In the genomic region with DNA sequence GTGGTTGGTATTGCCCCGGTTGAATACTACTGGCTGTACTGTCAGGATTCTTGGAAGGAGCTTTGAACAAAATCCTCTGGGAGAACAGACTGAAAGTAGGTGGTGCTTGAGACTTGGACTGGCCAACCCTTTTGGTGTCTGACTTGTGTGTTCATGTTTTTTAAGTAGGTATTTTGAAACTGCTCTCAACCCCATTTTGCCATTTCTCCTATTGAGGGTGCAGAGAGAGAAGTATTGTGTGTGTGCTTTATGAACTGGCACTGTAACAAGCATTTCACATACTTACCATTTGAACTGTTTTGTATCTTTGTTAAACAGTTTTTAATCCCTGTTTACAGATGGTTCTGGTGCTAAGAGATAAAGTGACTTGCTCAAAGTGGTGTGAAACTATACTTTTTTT, we compare ENCODE assay signal across 1 cellular context.
TF ChIP-seq lines count a peak whose summit lies in the region.

No MANE protein-coding gene starts in this region.

TF ChIP-seq in K562, 482 proteins besides CTCF, POLR2A, EP300 and RAD21 (continued from another document and continues in another):
- TF ChIP-seq, protein P1, sequence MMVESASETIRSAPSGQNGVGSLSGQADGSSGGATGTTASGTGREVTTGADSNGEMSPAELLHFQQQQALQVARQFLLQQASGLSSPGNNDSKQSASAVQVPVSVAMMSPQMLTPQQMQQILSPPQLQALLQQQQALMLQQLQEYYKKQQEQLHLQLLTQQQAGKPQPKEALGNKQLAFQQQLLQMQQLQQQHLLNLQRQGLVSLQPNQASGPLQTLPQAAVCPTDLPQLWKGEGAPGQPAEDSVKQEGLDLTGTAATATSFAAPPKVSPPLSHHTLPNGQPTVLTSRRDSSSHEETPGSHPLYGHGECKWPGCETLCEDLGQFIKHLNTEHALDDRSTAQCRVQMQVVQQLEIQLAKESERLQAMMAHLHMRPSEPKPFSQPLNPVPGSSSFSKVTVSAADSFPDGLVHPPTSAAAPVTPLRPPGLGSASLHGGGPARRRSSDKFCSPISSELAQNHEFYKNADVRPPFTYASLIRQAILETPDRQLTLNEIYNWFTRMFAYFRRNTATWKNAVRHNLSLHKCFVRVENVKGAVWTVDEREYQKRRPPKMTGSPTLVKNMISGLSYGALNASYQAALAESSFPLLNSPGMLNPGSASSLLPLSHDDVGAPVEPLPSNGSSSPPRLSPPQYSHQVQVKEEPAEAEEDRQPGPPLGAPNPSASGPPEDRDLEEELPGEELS (CRISPR knock-in tag; IDR thresholded peaks at IDR 0.05; ENCODE audit: borderline replicate concordance) = no peak
- TF ChIP-seq FOSL1 (tag; conservative IDR thresholded peaks at IDR 0.05) = no peak; the same call in 1 of the 2 replicates
- TF ChIP-seq, protein P2, sequence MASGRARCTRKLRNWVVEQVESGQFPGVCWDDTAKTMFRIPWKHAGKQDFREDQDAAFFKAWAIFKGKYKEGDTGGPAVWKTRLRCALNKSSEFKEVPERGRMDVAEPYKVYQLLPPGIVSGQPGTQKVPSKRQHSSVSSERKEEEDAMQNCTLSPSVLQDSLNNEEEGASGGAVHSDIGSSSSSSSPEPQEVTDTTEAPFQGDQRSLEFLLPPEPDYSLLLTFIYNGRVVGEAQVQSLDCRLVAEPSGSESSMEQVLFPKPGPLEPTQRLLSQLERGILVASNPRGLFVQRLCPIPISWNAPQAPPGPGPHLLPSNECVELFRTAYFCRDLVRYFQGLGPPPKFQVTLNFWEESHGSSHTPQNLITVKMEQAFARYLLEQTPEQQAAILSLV (tag; IDR thresholded peaks at IDR 0.05) = no peak
- TF ChIP-seq HDAC6 (IDR thresholded peaks at IDR 0.05; ENCODE audit: low read depth, low read length) = no peak
- no peak for TF ChIP-seq E2F3 (CRISPR knock-in tag; IDR thresholded peaks at IDR 0.05)
- no peak for TF ChIP-seq MBD2 (IDR thresholded peaks at IDR 0.05; ENCODE audit: borderline replicate concordance, low read depth)
- no peak for TF ChIP-seq TBP (optimal IDR thresholded peaks at IDR 0.05; ENCODE audit: low read depth, low read length)
- TF ChIP-seq, protein P3, sequence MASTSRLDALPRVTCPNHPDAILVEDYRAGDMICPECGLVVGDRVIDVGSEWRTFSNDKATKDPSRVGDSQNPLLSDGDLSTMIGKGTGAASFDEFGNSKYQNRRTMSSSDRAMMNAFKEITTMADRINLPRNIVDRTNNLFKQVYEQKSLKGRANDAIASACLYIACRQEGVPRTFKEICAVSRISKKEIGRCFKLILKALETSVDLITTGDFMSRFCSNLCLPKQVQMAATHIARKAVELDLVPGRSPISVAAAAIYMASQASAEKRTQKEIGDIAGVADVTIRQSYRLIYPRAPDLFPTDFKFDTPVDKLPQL (IDR thresholded peaks at IDR 0.05; ENCODE audit: extremely low read depth, insufficient read length) = no peak
- no peak for TF ChIP-seq NUFIP1 (IDR thresholded peaks at IDR 0.05; ENCODE audit: partially characterized antibody)
- no peak for TF ChIP-seq EHMT2 (IDR thresholded peaks at IDR 0.05)
- TF ChIP-seq, protein P4, sequence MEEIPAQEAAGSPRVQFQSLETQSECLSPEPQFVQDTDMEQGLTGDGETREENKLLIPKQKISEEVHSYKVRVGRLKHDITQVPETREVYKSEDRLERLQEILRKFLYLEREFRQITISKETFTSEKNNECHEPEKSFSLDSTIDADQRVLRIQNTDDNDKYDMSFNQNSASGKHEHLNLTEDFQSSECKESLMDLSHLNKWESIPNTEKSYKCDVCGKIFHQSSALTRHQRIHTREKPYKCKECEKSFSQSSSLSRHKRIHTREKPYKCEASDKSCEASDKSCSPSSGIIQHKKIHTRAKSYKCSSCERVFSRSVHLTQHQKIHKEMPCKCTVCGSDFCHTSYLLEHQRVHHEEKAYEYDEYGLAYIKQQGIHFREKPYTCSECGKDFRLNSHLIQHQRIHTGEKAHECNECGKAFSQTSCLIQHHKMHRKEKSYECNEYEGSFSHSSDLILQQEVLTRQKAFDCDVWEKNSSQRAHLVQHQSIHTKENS (CRISPR knock-in tag; IDR thresholded peaks at IDR 0.05) = no peak
- no peak for TF ChIP-seq SMAD3 (CRISPR knock-in tag; conservative IDR thresholded peaks at IDR 0.05)
- no peak for TF ChIP-seq EZH2 (IDR thresholded peaks at IDR 0.05; ENCODE audit: borderline replicate concordance, low read depth, low read length)
- TF ChIP-seq, protein P5, sequence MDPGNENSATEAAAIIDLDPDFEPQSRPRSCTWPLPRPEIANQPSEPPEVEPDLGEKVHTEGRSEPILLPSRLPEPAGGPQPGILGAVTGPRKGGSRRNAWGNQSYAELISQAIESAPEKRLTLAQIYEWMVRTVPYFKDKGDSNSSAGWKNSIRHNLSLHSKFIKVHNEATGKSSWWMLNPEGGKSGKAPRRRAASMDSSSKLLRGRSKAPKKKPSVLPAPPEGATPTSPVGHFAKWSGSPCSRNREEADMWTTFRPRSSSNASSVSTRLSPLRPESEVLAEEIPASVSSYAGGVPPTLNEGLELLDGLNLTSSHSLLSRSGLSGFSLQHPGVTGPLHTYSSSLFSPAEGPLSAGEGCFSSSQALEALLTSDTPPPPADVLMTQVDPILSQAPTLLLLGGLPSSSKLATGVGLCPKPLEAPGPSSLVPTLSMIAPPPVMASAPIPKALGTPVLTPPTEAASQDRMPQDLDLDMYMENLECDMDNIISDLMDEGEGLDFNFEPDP (CRISPR knock-in tag; IDR thresholded peaks at IDR 0.05) = no peak
- TF ChIP-seq, protein P6, sequence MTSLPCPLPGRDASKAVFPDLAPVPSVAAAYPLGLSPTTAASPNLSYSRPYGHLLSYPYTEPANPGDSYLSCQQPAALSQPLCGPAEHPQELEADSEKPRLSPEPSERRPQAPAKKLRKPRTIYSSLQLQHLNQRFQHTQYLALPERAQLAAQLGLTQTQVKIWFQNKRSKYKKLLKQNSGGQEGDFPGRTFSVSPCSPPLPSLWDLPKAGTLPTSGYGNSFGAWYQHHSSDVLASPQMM (CRISPR knock-in tag; IDR thresholded peaks at IDR 0.05) = no peak
- TF ChIP-seq ZBTB8A (IDR thresholded peaks at IDR 0.05; ENCODE audit: partially characterized antibody) = no peak
- no peak for TF ChIP-seq IFI16 (CRISPR knock-in tag; IDR thresholded peaks at IDR 0.05)
- no peak for TF ChIP-seq YBX1 (IDR thresholded peaks at IDR 0.05)
- no peak for TF ChIP-seq TAF9B (IDR thresholded peaks at IDR 0.05; ENCODE audit: partially characterized antibody)
- TF ChIP-seq TEAD1 (CRISPR knock-in tag; IDR thresholded peaks at IDR 0.05) = no peak
- no peak for TF ChIP-seq POLR3G (IDR thresholded peaks at IDR 0.05; ENCODE audit: extremely low read depth, insufficient read length, insufficient replicate concordance)
- TF ChIP-seq ELF2 (CRISPR knock-in tag; IDR thresholded peaks at IDR 0.05) = no peak
- no peak for TF ChIP-seq RBFOX2 (IDR thresholded peaks at IDR 0.05; ENCODE audit: low read depth, low read length)
- TF ChIP-seq, protein P7, sequence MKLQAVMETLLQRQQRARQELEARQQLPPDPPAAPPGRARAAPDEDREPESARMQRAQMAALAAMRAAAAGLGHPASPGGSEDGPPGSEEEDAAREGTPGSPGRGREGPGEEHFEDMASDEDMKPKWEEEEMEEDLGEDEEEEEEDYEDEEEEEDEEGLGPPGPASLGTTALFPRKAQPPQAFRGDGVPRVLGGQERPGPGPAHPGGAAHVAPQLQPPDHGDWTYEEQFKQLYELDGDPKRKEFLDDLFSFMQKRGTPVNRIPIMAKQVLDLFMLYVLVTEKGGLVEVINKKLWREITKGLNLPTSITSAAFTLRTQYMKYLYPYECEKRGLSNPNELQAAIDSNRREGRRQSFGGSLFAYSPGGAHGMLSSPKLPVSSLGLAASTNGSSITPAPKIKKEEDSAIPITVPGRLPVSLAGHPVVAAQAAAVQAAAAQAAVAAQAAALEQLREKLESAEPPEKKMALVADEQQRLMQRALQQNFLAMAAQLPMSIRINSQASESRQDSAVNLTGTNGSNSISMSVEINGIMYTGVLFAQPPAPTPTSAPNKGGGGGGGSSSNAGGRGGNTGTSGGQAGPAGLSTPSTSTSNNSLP (IDR thresholded peaks at IDR 0.05; ENCODE audit: borderline replicate concordance, low read depth, low read length) = 0 out of 2 replicates have a peak, but pooled peaks have one; percentile 18
- no peak for TF ChIP-seq WHSC1 (IDR thresholded peaks at IDR 0.05; ENCODE audit: low read length)
- TF ChIP-seq, protein P8, sequence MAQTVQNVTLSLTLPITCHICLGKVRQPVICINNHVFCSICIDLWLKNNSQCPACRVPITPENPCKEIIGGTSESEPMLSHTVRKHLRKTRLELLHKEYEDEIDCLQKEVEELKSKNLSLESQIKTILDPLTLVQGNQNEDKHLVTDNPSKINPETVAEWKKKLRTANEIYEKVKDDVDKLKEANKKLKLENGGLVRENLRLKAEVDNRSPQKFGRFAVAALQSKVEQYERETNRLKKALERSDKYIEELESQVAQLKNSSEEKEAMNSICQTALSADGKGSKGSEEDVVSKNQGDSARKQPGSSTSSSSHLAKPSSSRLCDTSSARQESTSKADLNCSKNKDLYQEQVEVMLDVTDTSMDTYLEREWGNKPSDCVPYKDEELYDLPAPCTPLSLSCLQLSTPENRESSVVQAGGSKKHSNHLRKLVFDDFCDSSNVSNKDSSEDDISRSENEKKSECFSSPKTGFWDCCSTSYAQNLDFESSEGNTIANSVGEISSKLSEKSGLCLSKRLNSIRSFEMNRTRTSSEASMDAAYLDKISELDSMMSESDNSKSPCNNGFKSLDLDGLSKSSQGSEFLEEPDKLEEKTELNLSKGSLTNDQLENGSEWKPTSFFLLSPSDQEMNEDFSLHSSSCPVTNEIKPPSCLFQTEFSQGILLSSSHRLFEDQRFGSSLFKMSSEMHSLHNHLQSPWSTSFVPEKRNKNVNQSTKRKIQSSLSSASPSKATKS (CRISPR knock-in tag; IDR thresholded peaks at IDR 0.05) = no peak
- TF ChIP-seq KAT8 (IDR thresholded peaks at IDR 0.05; ENCODE audit: low read depth) = no peak
- TF ChIP-seq CBFA2T2 (conservative IDR thresholded peaks at IDR 0.05) = peak; percentile 85
- 0 out of 2 replicates have a peak, but pooled peaks have one; percentile 8 for TF ChIP-seq NR2C1 (IDR thresholded peaks at IDR 0.05)
- TF ChIP-seq NR2C1 (tag; IDR thresholded peaks at IDR 0.05) = no peak
- no peak for TF ChIP-seq NR1H2 (CRISPR knock-in tag; IDR thresholded peaks at IDR 0.05)
- TF ChIP-seq PHB2 (IDR thresholded peaks at IDR 0.05; ENCODE audit: low read depth) = 0 out of 2 replicates have a peak, but pooled peaks have one; percentile 59
- peak; percentile 55 for TF ChIP-seq CCNT2 (IDR thresholded peaks at IDR 0.05; ENCODE audit: borderline replicate concordance, extremely low read depth, insufficient read length, low read depth, low read length)
- no peak for TF ChIP-seq FOXP1 (CRISPR knock-in tag; IDR thresholded peaks at IDR 0.05)
- TF ChIP-seq DACH1 (IDR thresholded peaks at IDR 0.05; ENCODE audit: partially characterized antibody) = no peak
- no peak for TF ChIP-seq ATF7 (IDR thresholded peaks at IDR 0.05)
- TF ChIP-seq ZNF184 (CRISPR knock-in tag; IDR thresholded peaks at IDR 0.05) = no peak
- TF ChIP-seq CC2D1A (IDR thresholded peaks at IDR 0.05) = peak; percentile 59; the same call in 1 of the 2 replicates
- no peak for TF ChIP-seq ZBTB1 (CRISPR knock-in tag; IDR thresholded peaks at IDR 0.05; ENCODE audit: borderline replicate concordance, low read depth)
- TF ChIP-seq MTA1 (IDR thresholded peaks at IDR 0.05; ENCODE audit: borderline replicate concordance) = no peak
- no peak for TF ChIP-seq MECOM (CRISPR knock-in tag; IDR thresholded peaks at IDR 0.05)
- TF ChIP-seq SMARCC2 (IDR thresholded peaks at IDR 0.05; ENCODE audit: low read depth) = 0 out of 2 replicates have a peak, but pooled peaks have one; percentile 33
- TF ChIP-seq, protein P9, sequence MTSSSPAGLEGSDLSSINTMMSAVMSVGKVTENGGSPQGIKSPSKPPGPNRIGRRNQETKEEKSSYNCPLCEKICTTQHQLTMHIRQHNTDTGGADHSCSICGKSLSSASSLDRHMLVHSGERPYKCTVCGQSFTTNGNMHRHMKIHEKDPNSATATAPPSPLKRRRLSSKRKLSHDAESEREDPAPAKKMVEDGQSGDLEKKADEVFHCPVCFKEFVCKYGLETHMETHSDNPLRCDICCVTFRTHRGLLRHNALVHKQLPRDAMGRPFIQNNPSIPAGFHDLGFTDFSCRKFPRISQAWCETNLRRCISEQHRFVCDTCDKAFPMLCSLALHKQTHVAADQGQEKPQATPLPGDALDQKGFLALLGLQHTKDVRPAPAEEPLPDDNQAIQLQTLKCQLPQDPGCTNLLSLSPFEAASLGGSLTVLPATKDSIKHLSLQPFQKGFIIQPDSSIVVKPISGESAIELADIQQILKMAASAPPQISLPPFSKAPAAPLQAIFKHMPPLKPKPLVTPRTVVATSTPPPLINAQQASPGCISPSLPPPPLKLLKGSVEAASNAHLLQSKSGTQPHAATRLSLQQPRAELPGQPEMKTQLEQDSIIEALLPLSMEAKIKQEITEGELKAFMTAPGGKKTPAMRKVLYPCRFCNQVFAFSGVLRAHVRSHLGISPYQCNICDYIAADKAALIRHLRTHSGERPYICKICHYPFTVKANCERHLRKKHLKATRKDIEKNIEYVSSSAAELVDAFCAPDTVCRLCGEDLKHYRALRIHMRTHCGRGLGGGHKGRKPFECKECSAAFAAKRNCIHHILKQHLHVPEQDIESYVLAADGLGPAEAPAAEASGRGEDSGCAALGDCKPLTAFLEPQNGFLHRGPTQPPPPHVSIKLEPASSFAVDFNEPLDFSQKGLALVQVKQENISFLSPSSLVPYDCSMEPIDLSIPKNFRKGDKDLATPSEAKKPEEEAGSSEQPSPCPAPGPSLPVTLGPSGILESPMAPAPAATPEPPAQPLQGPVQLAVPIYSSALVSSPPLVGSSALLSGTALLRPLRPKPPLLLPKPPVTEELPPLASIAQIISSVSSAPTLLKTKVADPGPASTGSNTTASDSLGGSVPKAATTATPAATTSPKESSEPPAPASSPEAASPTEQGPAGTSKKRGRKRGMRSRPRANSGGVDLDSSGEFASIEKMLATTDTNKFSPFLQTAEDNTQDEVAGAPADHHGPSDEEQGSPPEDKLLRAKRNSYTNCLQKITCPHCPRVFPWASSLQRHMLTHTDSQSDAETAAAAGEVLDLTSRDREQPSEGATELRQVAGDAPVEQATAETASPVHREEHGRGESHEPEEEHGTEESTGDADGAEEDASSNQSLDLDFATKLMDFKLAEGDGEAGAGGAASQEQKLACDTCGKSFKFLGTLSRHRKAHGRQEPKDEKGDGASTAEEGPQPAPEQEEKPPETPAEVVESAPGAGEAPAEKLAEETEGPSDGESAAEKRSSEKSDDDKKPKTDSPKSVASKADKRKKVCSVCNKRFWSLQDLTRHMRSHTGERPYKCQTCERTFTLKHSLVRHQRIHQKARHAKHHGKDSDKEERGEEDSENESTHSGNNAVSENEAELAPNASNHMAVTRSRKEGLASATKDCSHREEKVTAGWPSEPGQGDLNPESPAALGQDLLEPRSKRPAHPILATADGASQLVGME (CRISPR knock-in tag; IDR thresholded peaks at IDR 0.05) = no peak
- TF ChIP-seq, protein P10, sequence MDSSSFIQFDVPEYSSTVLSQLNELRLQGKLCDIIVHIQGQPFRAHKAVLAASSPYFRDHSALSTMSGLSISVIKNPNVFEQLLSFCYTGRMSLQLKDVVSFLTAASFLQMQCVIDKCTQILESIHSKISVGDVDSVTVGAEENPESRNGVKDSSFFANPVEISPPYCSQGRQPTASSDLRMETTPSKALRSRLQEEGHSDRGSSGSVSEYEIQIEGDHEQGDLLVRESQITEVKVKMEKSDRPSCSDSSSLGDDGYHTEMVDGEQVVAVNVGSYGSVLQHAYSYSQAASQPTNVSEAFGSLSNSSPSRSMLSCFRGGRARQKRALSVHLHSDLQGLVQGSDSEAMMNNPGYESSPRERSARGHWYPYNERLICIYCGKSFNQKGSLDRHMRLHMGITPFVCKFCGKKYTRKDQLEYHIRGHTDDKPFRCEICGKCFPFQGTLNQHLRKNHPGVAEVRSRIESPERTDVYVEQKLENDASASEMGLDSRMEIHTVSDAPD (CRISPR knock-in tag; IDR thresholded peaks at IDR 0.05) = no peak
- TF ChIP-seq SIRT6 (IDR thresholded peaks at IDR 0.05; ENCODE audit: low read depth, low read length) = no peak
- peak; percentile 93 for TF ChIP-seq TCF3 (CRISPR knock-in tag; IDR thresholded peaks at IDR 0.05)
- no peak for TF ChIP-seq RBM15 (IDR thresholded peaks at IDR 0.05; ENCODE audit: insufficient read depth, low read length)
- no peak for TF ChIP-seq FOXK1 (CRISPR knock-in tag; IDR thresholded peaks at IDR 0.05; ENCODE audit: borderline replicate concordance)
